1 cellular context compared by ENCODE assay signal in the genomic region with DNA sequence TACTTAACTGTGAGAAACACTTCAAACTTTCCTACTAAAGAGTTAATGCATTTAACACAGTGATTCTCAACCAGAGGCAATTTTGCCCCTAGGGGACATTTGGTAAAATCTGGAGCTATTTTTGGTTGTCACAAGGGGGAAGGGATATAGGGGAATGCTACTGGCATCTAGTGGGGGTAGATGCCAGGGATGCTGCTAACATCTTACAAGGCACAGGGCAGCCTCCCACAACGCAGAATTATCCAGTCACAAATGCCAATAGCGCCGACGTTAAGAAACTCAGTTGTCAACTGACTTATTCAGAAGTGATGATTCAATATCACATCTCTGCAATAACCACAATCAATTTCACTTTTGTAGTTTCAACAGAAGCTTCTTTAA.
A peak's percentile ranks its signal among the peaks of the same experiment; 100 is the strongest.
TF ChIP-seq lines count a peak whose summit lies in the region.

No MANE protein-coding gene starts in this region.

TF ChIP-seq in K562, 482 proteins besides CTCF, POLR2A, EP300 and RAD21:
- TF ChIP-seq, protein P1, sequence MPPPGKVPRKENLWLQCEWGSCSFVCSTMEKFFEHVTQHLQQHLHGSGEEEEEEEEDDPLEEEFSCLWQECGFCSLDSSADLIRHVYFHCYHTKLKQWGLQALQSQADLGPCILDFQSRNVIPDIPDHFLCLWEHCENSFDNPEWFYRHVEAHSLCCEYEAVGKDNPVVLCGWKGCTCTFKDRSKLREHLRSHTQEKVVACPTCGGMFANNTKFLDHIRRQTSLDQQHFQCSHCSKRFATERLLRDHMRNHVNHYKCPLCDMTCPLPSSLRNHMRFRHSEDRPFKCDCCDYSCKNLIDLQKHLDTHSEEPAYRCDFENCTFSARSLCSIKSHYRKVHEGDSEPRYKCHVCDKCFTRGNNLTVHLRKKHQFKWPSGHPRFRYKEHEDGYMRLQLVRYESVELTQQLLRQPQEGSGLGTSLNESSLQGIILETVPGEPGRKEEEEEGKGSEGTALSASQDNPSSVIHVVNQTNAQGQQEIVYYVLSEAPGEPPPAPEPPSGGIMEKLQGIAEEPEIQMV (tag; conservative IDR thresholded peaks at IDR 0.05; ENCODE audit: low read depth), result no peak
- peak; percentile 77; the same call in 1 of the 2 replicates for TF ChIP-seq MEF2A (IDR thresholded peaks at IDR 0.05; ENCODE audit: control insufficient read depth, low read depth, low read length)
